12 cellular contexts compared by ENCODE assay signal in genomic region chr9:77909306-77909705, GRCh38.
DNase-seq lines count a peak whose midpoint lies in the region; ATAC-seq and TF ChIP-seq lines count a peak whose summit lies in the region.
"Had no signal": no experiment of that assay in that cellular context is flagged by ENCODE, and none has a peak within 500 bp of the region (broad histone marks: within the 10 kb centered on the region; RNA-seq: fewer than 3 reads in every experiment).

No MANE protein-coding gene starts in this region.

- CTCF ChIA-PET in activated CD4-positive, alpha-beta memory T cell treated with anti-CD3 and anti-CD28 coated beads, Interleukin-2, amount 10 ng/mL, durations not matched to agents 7 days and 5 days (lab: Charles Lee), result no interaction called here

- DNase-seq in activated CD4-positive, CD25-positive, alpha-beta regulatory T cell treated with anti-CD3 and anti-CD28 coated beads, Interleukin-2, amount 50 U/mL, for 16 hours (ENCODE audit: low read depth, low spot score), result peak; percentile 2
- no peak for DNase-seq in activated CD4-positive, CD25-positive, alpha-beta regulatory T cell treated with anti-CD3 and anti-CD28 coated beads, Interleukin-2, amount 50 U/mL, for 72 hours
- DNase-seq in activated CD4-positive, alpha-beta memory T cell treated with anti-CD3 and anti-CD28 coated beads, Interleukin-2, amount 10 ng/mL, durations not matched to agents 7 days and 5 days, result peak; percentile 34
- no peak for DNase-seq in natural killer cell treated with Interleukin-12 subunit alpha and Interleukin-12 subunit beta and Interleukin-15 and Interleukin-18, amount 100 ng/mL, for 72 hours (ENCODE audit: low spot score)
- no peak for DNase-seq in glomerular visceral epithelial cell (ENCODE audit: extremely low spot score)
- DNase-seq in middle frontal gyrus (ENCODE audit: extremely low spot score, low spot score), result no peak
- DNase-seq: activated effector memory CD4-positive, alpha-beta T cell treated with anti-CD3 and anti-CD28 coated beads, Interleukin-2, amount 50 U/mL, for 16 hours; lower lobe of right lung had no signal

- POLR2A ChIA-PET in activated CD4-positive, alpha-beta memory T cell treated with anti-CD3 and anti-CD28 coated beads, Interleukin-2, amount 10 ng/mL, durations not matched to agents 7 days and 5 days (lab: Charles Lee), result interaction anchor here (1.1 to 1.3 kb wide), 4 partner anchors 13 to 388 kb away, joined by 3 to 4 read pairs (median 4); partner anchors contain the start of gene PSAT1

- H3K4me1 ChIP-seq in Loucy (ENCODE audit: insufficient read depth, low read length, poor library complexity, severe bottlenecking), result peaks cover 85% of the 10 kb centered on the region

- H3K27ac Mint-ChIP-seq in activated CD4-positive, alpha-beta memory T cell treated with anti-CD3 and anti-CD28 coated beads, Interleukin-2, amount 10 ng/mL, durations not matched to agents 7 days and 5 days, result peak overlapping the region; percentile 95
- H3K27ac Mint-ChIP-seq in natural killer cell treated with Interleukin-12 subunit alpha and Interleukin-12 subunit beta and Interleukin-15 and Interleukin-18, amount 100 ng/mL, for 72 hours, result peak overlapping the region; percentile 70 to 75
- H3K27ac Mint-ChIP-seq: type B pancreatic cell had no signal

- H3K36me3 ChIP-seq in Loucy (ENCODE audit: insufficient read depth, low read length), result peaks cover 14% of the 10 kb centered on the region
- H3K36me3 ChIP-seq: lower lobe of right lung had no signal

- peak overlapping the region; percentile 63 for H3K4me3 ChIP-seq in Loucy (ENCODE audit: low read length, poor library complexity, severe bottlenecking)
- H3K4me3 ChIP-seq: lower lobe of right lung had no signal

- no peaks in the 10 kb centered on the region for H3K9me2 ChIP-seq in Loucy (replicated peaks; ENCODE audit: low read depth, low read length)

- H3K79me2 ChIP-seq in Loucy (ENCODE audit: insufficient read depth, low read length), result peaks cover 87% of the 10 kb centered on the region

- no peak overlapping the region for H2AFZ ChIP-seq in Loucy (ENCODE audit: low read length)

- peak; percentile 75 to 92 for ATAC-seq in natural killer cell treated with Interleukin-12 subunit alpha and Interleukin-12 subunit beta and Interleukin-15 and Interleukin-18, amount 100 ng/mL, for 72 hours
- ATAC-seq in GM21367 (IDR thresholded peaks at IDR 0.05; ENCODE audit: unreplicated experiment), result no peak
- ATAC-seq: esophagus mucosa, lower lobe of right lung had no signal

- peak overlapping the region; percentile 92 for H3K9ac ChIP-seq in Loucy (ENCODE audit: low read depth, low read length, poor library complexity, severe bottlenecking)

- peak overlapping the region; percentile 58 for H3K4me3 Mint-ChIP-seq in activated CD4-positive, alpha-beta memory T cell treated with anti-CD3 and anti-CD28 coated beads, Interleukin-2, amount 10 ng/mL, durations not matched to agents 7 days and 5 days
- peak overlapping the region; percentile 66 for H3K4me3 Mint-ChIP-seq in natural killer cell treated with Interleukin-12 subunit alpha and Interleukin-12 subunit beta and Interleukin-15 and Interleukin-18, amount 100 ng/mL, for 72 hours
- H3K4me3 Mint-ChIP-seq: type B pancreatic cell had no signal

- no peaks in the 10 kb centered on the region for H3K9me3 Mint-ChIP-seq in activated CD4-positive, alpha-beta memory T cell treated with anti-CD3 and anti-CD28 coated beads, Interleukin-2, amount 10 ng/mL, durations not matched to agents 7 days and 5 days
- no peaks in the 10 kb centered on the region for H3K9me3 Mint-ChIP-seq in natural killer cell treated with Interleukin-12 subunit alpha and Interleukin-12 subunit beta and Interleukin-15 and Interleukin-18, amount 100 ng/mL, for 72 hours
- H3K9me3 Mint-ChIP-seq: type B pancreatic cell had no signal

- peaks cover 47% of the 10 kb centered on the region for H3K4me1 Mint-ChIP-seq in activated CD4-positive, alpha-beta memory T cell treated with anti-CD3 and anti-CD28 coated beads, Interleukin-2, amount 10 ng/mL, durations not matched to agents 7 days and 5 days
- peaks cover 32 to 34% of the 10 kb centered on the region in 2 donors for H3K4me1 Mint-ChIP-seq in natural killer cell treated with Interleukin-12 subunit alpha and Interleukin-12 subunit beta and Interleukin-15 and Interleukin-18, amount 100 ng/mL, for 72 hours (ENCODE audit: low read depth in 2 of 2)

- no peaks in the 10 kb centered on the region for H4K20me1 ChIP-seq in Loucy (ENCODE audit: insufficient read depth, low read length, poor library complexity, severe bottlenecking)

- H3K27me3 Mint-ChIP-seq in activated CD4-positive, alpha-beta memory T cell treated with anti-CD3 and anti-CD28 coated beads, Interleukin-2, amount 10 ng/mL, durations not matched to agents 7 days and 5 days, result no peaks in the 10 kb centered on the region
- H3K27me3 Mint-ChIP-seq in natural killer cell treated with Interleukin-12 subunit alpha and Interleukin-12 subunit beta and Interleukin-15 and Interleukin-18, amount 100 ng/mL, for 72 hours, result no peaks in the 10 kb centered on the region
- H3K27me3 Mint-ChIP-seq: type B pancreatic cell had no signal

- peaks cover 29% of the 10 kb centered on the region for H3F3A ChIP-seq in Loucy (ENCODE audit: low read depth)

- peaks cover 47% of the 10 kb centered on the region for H3K36me3 Mint-ChIP-seq in activated CD4-positive, alpha-beta memory T cell treated with anti-CD3 and anti-CD28 coated beads, Interleukin-2, amount 10 ng/mL, durations not matched to agents 7 days and 5 days (ENCODE audit: low read depth)
- no peaks in the 10 kb centered on the region for H3K36me3 Mint-ChIP-seq in natural killer cell treated with Interleukin-12 subunit alpha and Interleukin-12 subunit beta and Interleukin-15 and Interleukin-18, amount 100 ng/mL, for 72 hours

- no peak for TF ChIP-seq CTCF in Loucy (conservative IDR thresholded peaks at IDR 0.05; ENCODE audit: low read length)

- no peaks in the 10 kb centered on the region for H3K9me3 ChIP-seq in Loucy (ENCODE audit: insufficient read depth, low read depth, low read length)
- H3K9me3 ChIP-seq: lower lobe of right lung had no signal

- H3K4me2 ChIP-seq in Loucy (ENCODE audit: low read depth, low read length, poor library complexity, severe bottlenecking), result peak overlapping the region; percentile 90

- H3K27me3 ChIP-seq in Loucy (ENCODE audit: insufficient read depth, low read length, poor library complexity, severe bottlenecking), result no peaks in the 10 kb centered on the region

Comparison
In these comparisons a context has a peak if more than half of its experiments do, and no peak if none do; other contexts are left out.
1. DNase-seq: peak in activated CD4-positive, CD25-positive, alpha-beta regulatory T cell treated with anti-CD3 and anti-CD28 coated beads, Interleukin-2, amount 50 U/mL, for 16 hours (single experiment) and activated CD4-positive, alpha-beta memory T cell treated with anti-CD3 and anti-CD28 coated beads, Interleukin-2, amount 10 ng/mL, durations not matched to agents 7 days and 5 days (single experiment); none in activated CD4-positive, CD25-positive, alpha-beta regulatory T cell treated with anti-CD3 and anti-CD28 coated beads, Interleukin-2, amount 50 U/mL, for 72 hours (single experiment), natural killer cell treated with Interleukin-12 subunit alpha and Interleukin-12 subunit beta and Interleukin-15 and Interleukin-18, amount 100 ng/mL, for 72 hours (single experiment), glomerular visceral epithelial cell (single experiment) and middle frontal gyrus (single experiment).